In genomic region chr14:20487402-20487742, GRCh38 we compare ENCODE assay signal across 19 cellular contexts. TPM values are rescaled to one million over a fixed set of nuclear protein-coding genes. Genes with fewer than 3 reads are reported as not detected.
DNase-seq lines count a peak whose midpoint lies in the region; ATAC-seq and TF ChIP-seq lines count a peak whose summit lies in the region.
"Had no signal": no experiment of that assay in that cellular context is flagged by ENCODE, and none has a peak within 500 bp of the region (broad histone marks: within the 10 kb centered on the region; RNA-seq: fewer than 3 reads in every experiment).

No MANE protein-coding gene starts in this region.

- DNase-seq in GM06990 (ENCODE audit: extremely low read depth, insufficient read length) (no peak), OCI-LY7 (ENCODE audit: low spot score) (no peak), epithelial cell of esophagus (ENCODE audit: low read depth) (peak; percentile 13), NCI-H345 treated with DMSO at 0.1 percent for 48 hours (lab: John Stamatoyannopoulos, UW; ENCODE audit: unreplicated experiment) (no peak), globus pallidus (ENCODE audit: low spot score) (no peak)
- DNase-seq: activated T-cell treated with anti-CD3 and anti-CD28 coated beads, Interleukin-2, amount 50 U/mL, for 1 hour; caudate nucleus; effector CD8-positive, alpha-beta T cell; mucosa of descending colon; NCI-H187 treated with DMSO at 0.1 percent for 48 hours; NCI-H526 treated with DMSO at 0.1 percent for 48 hours; RPMI8226; small intestine had no signal

- no peaks in the 10 kb centered on the region for H3K4me1 ChIP-seq in OCI-LY7 (ENCODE audit: insufficient read depth, low read length, poor library complexity, severe bottlenecking)
- no peaks in the 10 kb centered on the region for H3K4me1 ChIP-seq in gastroesophageal sphincter
- H3K4me1 ChIP-seq: parathyroid adenoma had no signal

- TF ChIP-seq POLR2A in gastroesophageal sphincter (IDR thresholded peaks at IDR 0.05): no peak

- no peak overlapping the region for H2AFZ ChIP-seq in OCI-LY7 (ENCODE audit: low read length)
- H2AFZ ChIP-seq: parathyroid adenoma had no signal

- CTCF ChIA-PET in OCI-LY7 (lab: Charles Lee; ENCODE audit: unreplicated experiment): no interaction called here

- H3K9me3 ChIP-seq in OCI-LY7 (ENCODE audit: low read length) (no peaks in the 10 kb centered on the region), gastroesophageal sphincter (no peaks in the 10 kb centered on the region)
- H3K9me3 ChIP-seq: mucosa of descending colon had no signal

- no peaks in the 10 kb centered on the region for H3K27me3 ChIP-seq in GM06990 (replicated peaks; ENCODE audit: control insufficient read depth, insufficient read depth, low read length)
- H3K27me3 ChIP-seq in gastroesophageal sphincter: peaks cover 20% of the 10 kb centered on the region

- TF ChIP-seq EP300 in gastroesophageal sphincter (IDR thresholded peaks at IDR 0.05): no peak

- no peak overlapping the region for H3K4me3 ChIP-seq in GM06990 (replicated peaks; ENCODE audit: low read depth, low read length)
- H3K4me3 ChIP-seq in OCI-LY7 (ENCODE audit: low read depth, low read length, poor library complexity, severe bottlenecking): no peak overlapping the region
- H3K4me3 ChIP-seq in epithelial cell of esophagus (ENCODE audit: low read length): no peak overlapping the region
- H3K4me3 ChIP-seq in gastroesophageal sphincter: no peak overlapping the region
- H3K4me3 ChIP-seq: mucosa of descending colon had no signal

- H4K20me1 ChIP-seq in OCI-LY7 (ENCODE audit: insufficient read depth, low read length): no peaks in the 10 kb centered on the region

- no peaks in the 10 kb centered on the region for H3K9me2 ChIP-seq in OCI-LY7 (ENCODE audit: insufficient read depth, low read length)

- H3K27ac ChIP-seq in 22Rv1 (no peak overlapping the region), OCI-LY7 (ENCODE audit: low read depth, low read length, poor library complexity, severe bottlenecking) (no peak overlapping the region), gastroesophageal sphincter (no peak overlapping the region)
- H3K27ac ChIP-seq: parathyroid adenoma had no signal

- H3K4me2 ChIP-seq in OCI-LY7 (ENCODE audit: low read length): no peak overlapping the region

- H3K36me3 ChIP-seq in GM06990 (ENCODE audit: control insufficient read depth, insufficient read depth, low read length): no peaks in the 10 kb centered on the region
- H3K36me3 ChIP-seq in OCI-LY7 (ENCODE audit: insufficient read depth, low read length): no peaks in the 10 kb centered on the region
- H3K36me3 ChIP-seq in gastroesophageal sphincter: no peaks in the 10 kb centered on the region

- ATAC-seq in gastroesophageal sphincter: no peak
- ATAC-seq in HG02870 (IDR thresholded peaks at IDR 0.05; ENCODE audit: unreplicated experiment): no peak
- ATAC-seq: mucosa of descending colon had no signal

- H3K79me2 ChIP-seq in OCI-LY7 (ENCODE audit: insufficient read depth, low read depth, low read length): no peaks in the 10 kb centered on the region
- H3K79me2 ChIP-seq: parathyroid adenoma had no signal

- TF ChIP-seq CTCF in 22Rv1 (IDR thresholded peaks at IDR 0.05): 0 out of 2 replicates have a peak, but pooled peaks have one; percentile 20
- TF ChIP-seq CTCF in GM06990 (IDR thresholded peaks at IDR 0.05; ENCODE audit: insufficient read depth, low read length, poor library complexity, severe bottlenecking): peak; percentile 19
- TF ChIP-seq CTCF in OCI-LY7 (conservative IDR thresholded peaks at IDR 0.05; ENCODE audit: low read length): peak; percentile 33; the same call in 1 of the 2 replicates
- peak; percentile 27 for TF ChIP-seq CTCF in epithelial cell of esophagus (IDR thresholded peaks at IDR 0.05; ENCODE audit: insufficient read depth, low read depth, low read length, missing control alignments)
- no peak for TF ChIP-seq CTCF in gastroesophageal sphincter (IDR thresholded peaks at IDR 0.05)

- POLR2A ChIA-PET in OCI-LY7 (lab: Charles Lee): interaction anchor here (0.5 to 2.3 kb wide), 5 partner anchors 9 to 178 kb away, joined by 3 to 6 read pairs (median 4); partner anchors contain the start of gene PNP

- BruUV-seq in OCI-LY7 (replicated peaks; lab: Mats Ljungman, UMichigan): no TSS peak

- intact Hi-C loops in OCI-LY7 (cut with micrococcal nuclease; ENCODE audit: unreplicated experiment): no loop called here

RNA-seq across cellular contexts. Expression of gene RNASE10, which starts 18.0 kb away (rescaled TPM):
- not detected in 2 replicates for total RNA-seq in OCI-LY7 (2014; rRNA removed; shearing (Covaris generic))
- total RNA-seq in OCI-LY7 (2022): 1.5 and 1.7 TPM in 2 replicates
- under 1 TPM in 1 of 4 donors, not detected in 3; 0.58 TPM for total RNA-seq in gastroesophageal sphincter
- total RNA-seq: HT-29, M059J had no signal

RNA-seq across cellular contexts. Expression of gene PNP, which starts 18.2 kb away (rescaled TPM):
- total RNA-seq in OCI-LY7 (2014; rRNA removed; shearing (Covaris generic)): 120 and 127 TPM in 2 replicates
- total RNA-seq in OCI-LY7 (2022): 118 and 128 TPM in 2 replicates
- total RNA-seq in gastroesophageal sphincter: 10 to 100 TPM in 3 of 4 donors, 1 to 10 TPM in 1; 3.0 to 71.2 (median 19.9) TPM

RNA-seq across cellular contexts. Expression of gene PIP4P1, which starts 26.1 kb away (rescaled TPM):
- total RNA-seq in OCI-LY7 (2014; rRNA removed; shearing (Covaris generic)): 23.3 and 26.9 TPM in 2 replicates
- total RNA-seq in OCI-LY7 (2022) (43.6 and 44.7 TPM in 2 replicates), gastroesophageal sphincter (10 to 100 TPM; 12.2 to 23.2 (median 20.1) TPM)

RNA-seq across cellular contexts. Expression of gene APEX1, which starts 32.3 kb away (rescaled TPM):
- total RNA-seq in OCI-LY7 (2014; rRNA removed; shearing (Covaris generic)): 110 and 117 TPM in 2 replicates
- total RNA-seq in OCI-LY7 (2022) (175 and 203 TPM in 2 replicates), gastroesophageal sphincter (100 to 1,000 TPM in 1 of 4 donors, 10 to 100 TPM in 3; 86.2 to 120 (median 98.0) TPM)

RNA-seq across cellular contexts. Expression of gene OSGEP, which starts 32.8 kb away (rescaled TPM):
- total RNA-seq in OCI-LY7 (2014; rRNA removed; shearing (Covaris generic)): 85.2 and 86.6 TPM in 2 replicates
- total RNA-seq in OCI-LY7 (2022) (68.8 and 76.6 TPM in 2 replicates), gastroesophageal sphincter (10 to 100 TPM; 28.2 to 44.4 (median 34.4) TPM)

Comparison
In these comparisons a context has a peak if more than half of its experiments do, and no peak if none do; other contexts are left out.
1. CTCF ChIP-seq: peak in 22Rv1 (single experiment), GM06990 (single experiment), OCI-LY7 (single experiment) and epithelial cell of esophagus (single experiment); none in gastroesophageal sphincter (0 of 4).